Comparison of ENCODE assay signal across 19 cellular contexts in genomic region chr10:116168329-116168728, GRCh38.
DNase-seq lines count a peak whose midpoint lies in the region; ATAC-seq and TF ChIP-seq lines count a peak whose summit lies in the region.
"Had no signal": no experiment of that assay in that cellular context is flagged by ENCODE, and none has a peak within 500 bp of the region (broad histone marks: within the 10 kb centered on the region; RNA-seq: fewer than 3 reads in every experiment).

No MANE protein-coding gene starts in this region.

- peaks cover 24% of the 10 kb centered on the region for H3K4me1 ChIP-seq in HEK293 (ENCODE audit: control insufficient read depth, insufficient read depth, low read length)
- H3K4me1 ChIP-seq in prostate gland (replicated peaks) = no peaks in the 10 kb centered on the region
- H3K4me1 ChIP-seq in stomach = peaks cover 0 to 6% (median 0%) of the 10 kb centered on the region in 4 donors

- CTCF ChIA-PET in HEK293 (lab: Yijun Ruan, JAX) = interaction anchor here (0.9 kb wide), 1 partner anchor 119 kb away, joined by 3 read pairs; no protein-coding TSS in a partner anchor

- DNase-seq in M059J (ENCODE audit: low read depth) (peak; percentile 27), astrocyte of the hippocampus (ENCODE audit: low read depth, low spot score) (peak; percentile 2), left lobe of liver (ENCODE audit: low spot score) (no peak), prostate gland (ENCODE audit: low spot score) (no peak), substantia nigra (lab: John Stamatoyannopoulos, UW) (no peak), stomach (no peak)
- DNase-seq: CD8-positive, alpha-beta memory T cell; DMS79 treated with DMSO at 0.1 percent for 48 hours; KBM-7; MM.1S; NCI-H2081; NCI-H2171 treated with DMSO at 0.1 percent for 48 hours; NCI-H345; NCI-H524 treated with DMSO at 0.1 percent for 48 hours; PC-9; SJCRH30 had no signal

- POLR2A ChIA-PET in HEK293 (lab: Yijun Ruan, JAX) = interaction anchor here (1.0 kb wide), 1 partner anchor 16 kb away, joined by 3 read pairs; no protein-coding TSS in a partner anchor

- H3K9me3 ChIP-seq in HEK293 (ENCODE audit: control insufficient read depth, insufficient read depth, low read depth, low read length) = no peaks in the 10 kb centered on the region
- H3K9me3 ChIP-seq in prostate gland = no peaks in the 10 kb centered on the region
- H3K9me3 ChIP-seq in stomach = no peaks in the 10 kb centered on the region
- H3K9me3 ChIP-seq: SJCRH30 had no signal

- TF ChIP-seq CTCF in HEK293 (tag by site-specific recombination; IDR thresholded peaks at IDR 0.05) (no peak), prostate gland (IDR thresholded peaks at IDR 0.05) (no peak), stomach (IDR thresholded peaks at IDR 0.05) (no peak)

- intact Hi-C loops in prostate gland (cut with DNase I) (no loop called here), stomach (cut with DNase I; ENCODE audit: low total_unique reads) (no loop called here)

- 4% methylated on average over 2 of the region's 2 CpGs for whole genome bisulfite sequencing in prostate gland
- 27 to 62% (median 51%) methylated on average over 2 of the region's 2 CpGs for WGBS in stomach, 5 donors

- peak; percentile 68 for ATAC-seq in left lobe of liver
- ATAC-seq: Right ventricle myocardium inferior had no signal

- no peaks in the 10 kb centered on the region for H3K36me3 ChIP-seq in HEK293 (ENCODE audit: control insufficient read depth in 2 of 2, insufficient read depth in 1 of 2, low read length in 2 of 2)
- no peaks in the 10 kb centered on the region for H3K36me3 ChIP-seq in prostate gland
- H3K36me3 ChIP-seq in stomach = no peaks in the 10 kb centered on the region
- H3K36me3 ChIP-seq: SJCRH30 had no signal

- TF ChIP-seq EP300 in stomach (IDR thresholded peaks at IDR 0.05) = no peak

- TF ChIP-seq POLR2A in prostate gland (IDR thresholded peaks at IDR 0.05) (no peak), stomach (IDR thresholded peaks at IDR 0.05) (no peak)

- H3K27me3 ChIP-seq in prostate gland (replicated peaks; ENCODE audit: insufficient read depth) (no peaks in the 10 kb centered on the region), stomach (no peaks in the 10 kb centered on the region)
- H3K27me3 ChIP-seq: SJCRH30 had no signal

- no peak overlapping the region for H3K4me3 ChIP-seq in HEK293 (ENCODE audit: low read depth, low read length)
- H3K4me3 ChIP-seq in prostate gland = no peak overlapping the region
- no peak overlapping the region for H3K4me3 ChIP-seq in stomach
- H3K4me3 ChIP-seq: PC-9, SJCRH30 had no signal

- H3K27ac ChIP-seq in HEK293 (ENCODE audit: extremely low read depth, low read depth, low read length) = peak overlapping the region; percentile 64; the same call in 1 of the 2 replicates
- H3K27ac ChIP-seq in prostate gland = no peak overlapping the region
- no peak overlapping the region for H3K27ac ChIP-seq in substantia nigra (ENCODE audit: low read depth, low read length, poor library complexity, severe bottlenecking)
- no peak overlapping the region for H3K27ac ChIP-seq in stomach
- H3K27ac ChIP-seq: C4-2B, PC-9, SJCRH30 had no signal

TF ChIP-seq in HEK293, 187 proteins besides CTCF, POLR2A, EP300 and RAD21:
- TF ChIP-seq ZNF549 (tag by site-specific recombination; IDR thresholded peaks at IDR 0.05) (no peak), ZNF610 (tag by site-specific recombination; IDR thresholded peaks at IDR 0.05; ENCODE audit: borderline replicate concordance) (no peak), ZNF701 (tag by site-specific recombination; IDR thresholded peaks at IDR 0.05) (no peak), ZIC2 (tag by site-specific recombination; IDR thresholded peaks at IDR 0.05) (peak; percentile 99)

Comparison
In these comparisons a context has a peak if more than half of its experiments do, and no peak if none do; other contexts are left out.
1. DNase-seq: peak in M059J (single experiment) and astrocyte of the hippocampus (single experiment); none in left lobe of liver (single experiment), prostate gland (single experiment), substantia nigra (0 of 49) and stomach (single experiment).